ENCODE assay signal across 1 cellular context in genomic region chr3:53274938-53275666, GRCh38.
TF ChIP-seq lines count a peak whose summit lies in the region.

No MANE protein-coding gene starts in this region.

TF ChIP-seq in A549, 52 proteins besides CTCF, POLR2A, EP300 and RAD21:
- TF ChIP-seq PBX3 (IDR thresholded peaks at IDR 0.05) (no peak), POLR2AphosphoS2 (conservative IDR thresholded peaks at IDR 0.05; ENCODE audit: low read length) (no peak), CHD2 (IDR thresholded peaks at IDR 0.05; ENCODE audit: low read length, partially characterized antibody) (no peak), ZC3H11A (IDR thresholded peaks at IDR 0.05) (no peak), TP53 (CRISPR knock-in tag; IDR thresholded peaks at IDR 0.05) (no peak), REST (IDR thresholded peaks at IDR 0.05) (no peak), RCOR1 (IDR thresholded peaks at IDR 0.05; ENCODE audit: low read depth, low read length) (no peak), FOSB (CRISPR knock-in tag; IDR thresholded peaks at IDR 0.05) (no peak), NR3C1 (IDR thresholded peaks at IDR 0.05) (no peak), ATOH8 (CRISPR knock-in tag; IDR thresholded peaks at IDR 0.05; ENCODE audit: low read depth) (no peak), HOXB5 (CRISPR knock-in tag; IDR thresholded peaks at IDR 0.05) (no peak), BHLHE40 (IDR thresholded peaks at IDR 0.05; ENCODE audit: low read depth, low read length) (no peak)
